Comparison of ENCODE assay signal across 8 cellular contexts in genomic region chr14:103562135-103562384, GRCh38. TPM values are rescaled to one million over a fixed set of nuclear protein-coding genes. Genes with fewer than 3 reads are reported as not detected.
DNase-seq lines count a peak whose midpoint lies in the region; ATAC-seq, FAIRE-seq and TF ChIP-seq lines count a peak whose summit lies in the region.

No MANE protein-coding gene starts in this region.

- H3K27me3 ChIP-seq in AG04450 (ENCODE audit: control insufficient read depth, insufficient read depth, low read length) (no peaks in the 10 kb centered on the region), PC-3 (ENCODE audit: low read length) (no peaks in the 10 kb centered on the region), H1 (replicated peaks in 1 of 4; ENCODE audit: control insufficient read depth in 3 of 4, extremely low read depth in 1 of 4, insufficient read depth in 3 of 4, low read length in 3 of 4) (no peaks in the 10 kb centered on the region), neural progenitor cell (no peaks in the 10 kb centered on the region)

- no peak overlapping the region for H4K5ac ChIP-seq in H1 (ENCODE audit: insufficient read length, low read depth, low read length)

- TF ChIP-seq CTCF in AG04450 (IDR thresholded peaks at IDR 0.05; ENCODE audit: low read depth, low read length) (no peak), PC-3 (conservative IDR thresholded peaks at IDR 0.05; ENCODE audit: low read depth, low read length) (no peak), H1 (IDR thresholded peaks at IDR 0.05; ENCODE audit: control extremely low read depth in 1 of 3, insufficient read depth in 1 of 3, low read depth in 1 of 3, low read length in 3 of 3) (no peak), neural progenitor cell (IDR thresholded peaks at IDR 0.05) (no peak)

- peak overlapping the region; percentile 80; the same call in 1 of the 2 replicates for H2AFZ ChIP-seq in PC-3 (ENCODE audit: low read length)
- no peak overlapping the region for H2AFZ ChIP-seq in H1 (ENCODE audit: low read length)
- peak overlapping the region; percentile 84 for H2AFZ ChIP-seq in neural progenitor cell (replicated peaks)

- H2AK5ac ChIP-seq in H1 (ENCODE audit: low read depth, low read length): no peak overlapping the region; the same call in 1 of the 2 replicates

- H3K4me1 Mint-ChIP-seq in neural progenitor cell: peaks cover 48% of the 10 kb centered on the region

- no peak overlapping the region for H3K18ac ChIP-seq in H1 (ENCODE audit: extremely low read depth, low read length)

- H3K9me3 Mint-ChIP-seq in neural progenitor cell: no peaks in the 10 kb centered on the region

- intact Hi-C loops in PC-3 (cut with micrococcal nuclease): no loop called here

- H3K36me3 ChIP-seq in PC-3 (ENCODE audit: low read depth, low read length) (peaks cover 24% of the 10 kb centered on the region), H1 (ENCODE audit: control insufficient read depth in 2 of 4, insufficient read depth in 4 of 4, low read length in 3 of 4) (peaks cover 0 to 21% (median 12%) of the 10 kb centered on the region in 4 experiments; a peak in 7 of 8 replicates), neural progenitor cell (peaks cover 8% of the 10 kb centered on the region)

- H3K4me3 ChIP-seq in AG04450 (ENCODE audit: low read depth, low read length) (peak overlapping the region; percentile 83), PC-3 (ENCODE audit: low read length) (peak overlapping the region; percentile 89), H1 (ENCODE audit: extremely low read depth in 1 of 4, insufficient read depth in 2 of 4, low read depth in 3 of 4, low read length in 4 of 4) (peak overlapping the region; percentile 82 to 97 (median 91)), neural progenitor cell (peak overlapping the region; percentile 97)

- no peaks in the 10 kb centered on the region for H3K27me3 Mint-ChIP-seq in neural progenitor cell (ENCODE audit: insufficient read depth, low read depth)

- FAIRE-seq in H1 (lab: Jason Lieb, UNC): no peak
- no peak for FAIRE-seq in GM12892 (lab: Jason Lieb, UNC)

- no peak overlapping the region for H2BK120ac ChIP-seq in H1 (replicated peaks; ENCODE audit: low read depth, low read length)

- peaks cover 12% of the 10 kb centered on the region; the same call in 1 of the 2 replicates for H3K23me2 ChIP-seq in H1 (ENCODE audit: low read depth, low read length)

- TF ChIP-seq EP300 in H1 (IDR thresholded peaks at IDR 0.05; ENCODE audit: borderline replicate concordance in 1 of 2, low read depth in 2 of 2, low read length in 2 of 2): no peak

- no peak overlapping the region for H3K4ac ChIP-seq in H1 (replicated peaks; ENCODE audit: insufficient read length, low read depth, low read length)

- H4K91ac ChIP-seq in H1 (replicated peaks; ENCODE audit: insufficient read length, low read length): no peak overlapping the region

- peaks cover 97% of the 10 kb centered on the region for H3K79me2 ChIP-seq in PC-3 (ENCODE audit: low read length)
- peaks cover 12 to 81% of the 10 kb centered on the region in 2 experiments for H3K79me2 ChIP-seq in H1 (ENCODE audit: control insufficient read depth in 1 of 2, insufficient read depth in 2 of 2, low read length in 2 of 2)
- H3K79me2 ChIP-seq in neural progenitor cell (ENCODE audit: low read depth): peaks cover 95% of the 10 kb centered on the region

- H3K4me3 Mint-ChIP-seq in neural progenitor cell: peak overlapping the region; percentile 95

- H3K36me3 Mint-ChIP-seq in neural progenitor cell: peaks cover 13% of the 10 kb centered on the region

- H3K27ac ChIP-seq in AG04450 (ENCODE audit: low read depth, low read length) (peak overlapping the region; percentile 74), PC-3 (ENCODE audit: low read length) (peak overlapping the region; percentile 84), H1 (ENCODE audit: low read depth, low read length) (peak overlapping the region; percentile 94), neural progenitor cell (peak overlapping the region; percentile 99)

- ATAC-seq in GM21381 (IDR thresholded peaks at IDR 0.05; ENCODE audit: unreplicated experiment) (peak; percentile 16), PC-3 (no peak)

- H3K23ac ChIP-seq in H1 (ENCODE audit: insufficient read length): no peak overlapping the region

- no peak for TF ChIP-seq POLR2A in H1 (IDR thresholded peaks at IDR 0.05; ENCODE audit: control extremely low read depth in 1 of 2, low read depth in 2 of 2, low read length in 2 of 2)
- TF ChIP-seq POLR2A in GM12892 (IDR thresholded peaks at IDR 0.05; ENCODE audit: low read depth, low read length): no peak

- peak overlapping the region; percentile 90; the same call in 1 of the 2 replicates for H4K8ac ChIP-seq in H1 (ENCODE audit: extremely low read depth, insufficient read depth, low read length)

- H3K9me3 ChIP-seq in AG04450 (ENCODE audit: control insufficient read depth, insufficient read depth, low read length) (peaks cover 4% of the 10 kb centered on the region; the same call in 1 of the 2 replicates), PC-3 (ENCODE audit: low read length) (no peaks in the 10 kb centered on the region), H1 (ENCODE audit: insufficient read depth in 2 of 2, low read depth in 1 of 2, low read length in 1 of 2) (no peaks in the 10 kb centered on the region), neural progenitor cell (ENCODE audit: low read depth) (no peaks in the 10 kb centered on the region)

- WGBS in H1 (ENCODE audit: extremely low coverage in 1 of 2, insufficient coverage in 1 of 2, insufficient read length in 1 of 2, insufficient replicate concordance in 2 of 2, low coverage in 1 of 2, low lambda C conversion rate in 2 of 2, missing lambda C conversion rate in 1 of 2), 2 experiments: 2% methylated on average over 16 of the region's 24 CpGs; no CpG with 5 or more reads in 1 of the 2 experiments

- peak overlapping the region; percentile 97 for H3K9ac ChIP-seq in PC-3 (ENCODE audit: low read length)
- H3K9ac ChIP-seq in H1 (replicated peaks in 1 of 4; ENCODE audit: extremely low read depth in 1 of 4, low read depth in 3 of 4, low read length in 3 of 4): peak overlapping the region; percentile 81 to 89 (median 86)
- peak overlapping the region; percentile 94 for H3K9ac ChIP-seq in neural progenitor cell

- H3K4me2 ChIP-seq in PC-3 (ENCODE audit: low read length) (peak overlapping the region; percentile 92), H1 (ENCODE audit: insufficient read depth in 1 of 2, low read depth in 2 of 2, low read length in 2 of 2) (peak overlapping the region; percentile 80 to 87), neural progenitor cell (peak overlapping the region; percentile 96)

- POLR2A ChIA-PET in AG04450 (lab: Yijun Ruan, JAX) (interaction anchor here (1.0 to 1.8 kb wide), 4 partner anchors 14 to 40 kb away, joined by 3 to 7 read pairs (median 3); partner anchors contain the start of genes CKB and TRMT61A), PC-3 (lab: Charles Lee; ENCODE audit: unreplicated experiment) (interaction anchor here (0.6 to 1.5 kb wide), 2 partner anchors 11 to 41 kb away, joined by 3 to 4 read pairs; no protein-coding TSS in a partner anchor), H1 (lab: Charles Lee; ENCODE audit: partially characterized antibody) (interaction anchor here (0.6 to 2.7 kb wide), 19 partner anchors 12 to 334 kb away, joined by 3 to 40 read pairs (median 4); partner anchors contain the start of genes CKB, TRMT61A, XRCC3 and ZFYVE21)

- no peaks in the 10 kb centered on the region for H3F3A ChIP-seq in PC-3 (ENCODE audit: low read length, unreplicated experiment)
- peaks cover 37% of the 10 kb centered on the region for H3F3A ChIP-seq in neural progenitor cell (ENCODE audit: low read depth)

- no peak overlapping the region for H3K14ac ChIP-seq in H1 (ENCODE audit: insufficient read length)

- peaks cover 13% of the 10 kb centered on the region; the same call in 1 of the 2 replicates for H3K79me1 ChIP-seq in H1 (ENCODE audit: low read depth, low read length)

- H3K4me1 ChIP-seq in PC-3 (ENCODE audit: insufficient read depth, low read length) (peaks cover 41% of the 10 kb centered on the region), H1 (replicated peaks in 1 of 4; ENCODE audit: control insufficient read depth in 3 of 4, insufficient read depth in 4 of 4, low read length in 3 of 4) (peaks cover 0 to 4% (median under 1%) of the 10 kb centered on the region in 4 experiments; a peak in 2 of 7 replicates), neural progenitor cell (peaks cover 16% of the 10 kb centered on the region)

- H4K20me1 ChIP-seq in PC-3 (ENCODE audit: low read length) (peaks cover 37% of the 10 kb centered on the region), H1 (replicated peaks in 1 of 2; ENCODE audit: control insufficient read depth in 1 of 2, insufficient read depth in 2 of 2, low read length in 2 of 2) (peaks cover 8 to 13% of the 10 kb centered on the region in 2 experiments), neural progenitor cell (ENCODE audit: low read depth) (peaks cover 50% of the 10 kb centered on the region)

- peak overlapping the region; percentile 57 for H3K56ac ChIP-seq in H1 (replicated peaks; ENCODE audit: insufficient read length, low read depth, low read length)

- BruUV-seq in PC-3 (replicated peaks; lab: Mats Ljungman, UMichigan): no TSS peak

- DNase-seq in AG04450 (ENCODE audit: low read depth, low spot score) (no peak), PC-3 (peak; percentile 20), H1 (ENCODE audit: low read depth in 1 of 2, low spot score in 2 of 2) (no peak), neural progenitor cell (ENCODE audit: low spot score) (no peak), KBM-7 (no peak), HuH-7.5 (ENCODE audit: low spot score) (no peak), GM12892 (ENCODE audit: insufficient read length) (no peak)

- H3K9me2 ChIP-seq in PC-3 (replicated peaks; ENCODE audit: low read length): no peaks in the 10 kb centered on the region

- no peak overlapping the region; the same call in 1 of the 2 replicates for H2BK12ac ChIP-seq in H1 (ENCODE audit: low read depth, low read length)

- H2BK15ac ChIP-seq in H1 (ENCODE audit: low read length): no peak overlapping the region

- TF ChIP-seq RAD21 in H1 (IDR thresholded peaks at IDR 0.05 in 1 of 2, conservative IDR thresholded peaks at IDR 0.05 in 1 of 2; ENCODE audit: low read depth in 2 of 2, low read length in 2 of 2): no peak

- in situ Hi-C loops in KBM-7 (cut with MboI; ENCODE audit: low pct_unique_long_range_greater_than_20kb, low sequenced_read_pairs): no loop called here

- H2BK5ac ChIP-seq in H1 (ENCODE audit: low read depth, low read length): peak overlapping the region; percentile 54; the same call in 1 of the 2 replicates

- H3K27ac Mint-ChIP-seq in neural progenitor cell: peak overlapping the region; percentile 95

- CTCF ChIA-PET in AG04450 (lab: Charles Lee) (interaction anchor here (1.6 kb wide), 1 partner anchor 44 kb away, joined by 7 read pairs; no protein-coding TSS in a partner anchor), PC-3 (lab: Charles Lee) (no interaction called here), H1 (lab: Charles Lee; ENCODE audit: partially characterized antibody) (interaction anchor here (1.1 to 2.6 kb wide), 7 partner anchors 9 to 52 kb away, joined by 3 to 14 read pairs (median 6); no protein-coding TSS in a partner anchor)

- no peak overlapping the region for H2BK20ac ChIP-seq in H1 (ENCODE audit: low read length)

RNA-seq across cellular contexts. Expression of gene BAG5, which starts 0.4 kb away (rescaled TPM):
- polyA plus RNA-seq in AG04450 (2011; rRNA removed): 10.5 and 12.5 TPM in 2 replicates
- 12.7 and 15.0 TPM in 2 replicates for polyA minus RNA-seq in AG04450 (2011; rRNA and poly(A)+ RNA removed)
- total RNA-seq in PC-3 (2014; rRNA removed): 28.1 and 33.0 TPM in 2 replicates
- 29.2 and 29.5 TPM in 2 replicates for total RNA-seq in H1 (2021; fragmentation: NEBNext Ultra II Directional; extraction: Animal tissue kit (Norgen Biotek cat#: 25700))
- 5.9 and 7.4 TPM in 2 replicates for polyA plus RNA-seq in H1 (2011; rRNA removed)
- polyA plus RNA-seq in H1 (2011; cell fraction: cytosol; rRNA removed): 8.2 TPM
- 5.3 TPM for polyA plus RNA-seq in H1 (2011; cell fraction: nucleus; rRNA removed)
- 13.5 to 26.1 TPM (median 16.6 TPM) in 4 replicates for polyA plus RNA-seq in H1 (2012, experiment 1 of 2)
- 2.3 TPM for polyA plus RNA-seq in H1 (2012, experiment 2 of 2)
- polyA plus RNA-seq in H1 (2013, experiment 1 of 2): 18.4 TPM
- 17.4 TPM for polyA plus RNA-seq in H1 (2013, experiment 2 of 2)
- 11.8 and 13.3 TPM in 2 replicates for polyA minus RNA-seq in H1 (2011; rRNA and poly(A)+ RNA removed)
- polyA minus RNA-seq in H1 (2011; cell fraction: cytosol; rRNA and poly(A)+ RNA removed): 13.7 TPM
- 12.5 TPM for polyA minus RNA-seq in H1 (2011; cell fraction: nucleus; rRNA and poly(A)+ RNA removed)
- total RNA-seq in neural progenitor cell (ENCODE audit: low replicate concordance): 19.4 and 59.9 TPM in 2 replicates
- polyA plus RNA-seq in GM12892 (2012; ENCODE audit: missing spikeins): 12.4 TPM

RNA-seq across cellular contexts. Expression of gene COA8, which starts 0.7 kb away (rescaled TPM):
- 25.8 and 29.8 TPM in 2 replicates for polyA plus RNA-seq in AG04450 (2011; rRNA removed)
- polyA minus RNA-seq in AG04450 (2011; rRNA and poly(A)+ RNA removed): 5.7 and 6.3 TPM in 2 replicates
- total RNA-seq in PC-3 (2014; rRNA removed): 52.7 and 62.3 TPM in 2 replicates
- total RNA-seq in H1 (2021; fragmentation: NEBNext Ultra II Directional; extraction: Animal tissue kit (Norgen Biotek cat#: 25700)): 35.0 and 35.5 TPM in 2 replicates
- 5.9 and 7.1 TPM in 2 replicates for polyA plus RNA-seq in H1 (2011; rRNA removed)
- 10.9 TPM for polyA plus RNA-seq in H1 (2011; cell fraction: cytosol; rRNA removed)
- polyA plus RNA-seq in H1 (2011; cell fraction: nucleus; rRNA removed): 12.8 TPM
- polyA plus RNA-seq in H1 (2012, experiment 1 of 2): 23.7 to 31.1 TPM (median 30.1 TPM) in 4 replicates
- 27.0 TPM for polyA plus RNA-seq in H1 (2012, experiment 2 of 2)
- polyA plus RNA-seq in H1 (2013, experiment 1 of 2): 31.3 TPM
- polyA plus RNA-seq in H1 (2013, experiment 2 of 2): 27.9 TPM
- polyA minus RNA-seq in H1 (2011; rRNA and poly(A)+ RNA removed): 4.3 and 5.2 TPM in 2 replicates
- polyA minus RNA-seq in H1 (2011; cell fraction: cytosol; rRNA and poly(A)+ RNA removed): 8.7 TPM
- 18.8 TPM for polyA minus RNA-seq in H1 (2011; cell fraction: nucleus; rRNA and poly(A)+ RNA removed)
- total RNA-seq in neural progenitor cell (ENCODE audit: low replicate concordance): 38.6 and 72.3 TPM in 2 replicates
- 30.8 TPM for polyA plus RNA-seq in GM12892 (2012; ENCODE audit: missing spikeins)

RNA-seq across cellular contexts. Expression of gene TRMT61A, which starts 33.1 kb away (rescaled TPM):
- polyA plus RNA-seq in AG04450 (2011; rRNA removed) (4.4 and 6.1 TPM in 2 replicates), H1 (2011; rRNA removed) (19.0 and 29.7 TPM in 2 replicates)
- 2.7 and 3.7 TPM in 2 replicates for polyA minus RNA-seq in AG04450 (2011; rRNA and poly(A)+ RNA removed)
- total RNA-seq in PC-3 (2014; rRNA removed) (51.2 and 72.9 TPM in 2 replicates), neural progenitor cell (ENCODE audit: low replicate concordance) (1.2 and 5.6 TPM in 2 replicates)
- total RNA-seq in H1 (2021; fragmentation: NEBNext Ultra II Directional; extraction: Animal tissue kit (Norgen Biotek cat#: 25700)): 15.1 and 15.8 TPM in 2 replicates
- polyA plus RNA-seq in H1 (2011; cell fraction: cytosol; rRNA removed): 23.3 TPM
- polyA plus RNA-seq in H1 (2011; cell fraction: nucleus; rRNA removed): 44.0 TPM
- 9.2 to 14.2 TPM (median 13.8 TPM) in 4 replicates for polyA plus RNA-seq in H1 (2012, experiment 1 of 2)
- polyA plus RNA-seq in H1 (2012, experiment 2 of 2): 11.3 TPM
- polyA plus RNA-seq in H1 (2013, experiment 1 of 2): 6.8 TPM
- polyA plus RNA-seq in H1 (2013, experiment 2 of 2): 6.6 TPM
- polyA minus RNA-seq in H1 (2011; rRNA and poly(A)+ RNA removed): 6.4 and 6.9 TPM in 2 replicates
- 11.2 TPM for polyA minus RNA-seq in H1 (2011; cell fraction: cytosol; rRNA and poly(A)+ RNA removed)
- polyA minus RNA-seq in H1 (2011; cell fraction: nucleus; rRNA and poly(A)+ RNA removed): 26.1 TPM
- 2.5 TPM for polyA plus RNA-seq in GM12892 (2012; ENCODE audit: missing spikeins)

RNA-seq across cellular contexts. Expression of gene CKB, which starts 39.4 kb away (rescaled TPM):
- 11.7 and 12.9 TPM in 2 replicates for polyA plus RNA-seq in AG04450 (2011; rRNA removed)
- 7.0 and 8.3 TPM in 2 replicates for polyA minus RNA-seq in AG04450 (2011; rRNA and poly(A)+ RNA removed)
- 299 and 324 TPM in 2 replicates for total RNA-seq in PC-3 (2014; rRNA removed)
- 538 and 572 TPM in 2 replicates for total RNA-seq in H1 (2021; fragmentation: NEBNext Ultra II Directional; extraction: Animal tissue kit (Norgen Biotek cat#: 25700))
- 950 and 1,969 TPM in 2 replicates for polyA plus RNA-seq in H1 (2011; rRNA removed)
- 828 TPM for polyA plus RNA-seq in H1 (2011; cell fraction: cytosol; rRNA removed)
- polyA plus RNA-seq in H1 (2011; cell fraction: nucleus; rRNA removed): 1,943 TPM
- polyA plus RNA-seq in H1 (2012, experiment 1 of 2): 757 to 990 TPM (median 908 TPM) in 4 replicates
- polyA plus RNA-seq in H1 (2012, experiment 2 of 2): 939 TPM
- polyA plus RNA-seq in H1 (2013, experiment 1 of 2): 514 TPM
- 503 TPM for polyA plus RNA-seq in H1 (2013, experiment 2 of 2)
- polyA minus RNA-seq in H1 (2011; rRNA and poly(A)+ RNA removed): 153 and 156 TPM in 2 replicates
- 356 TPM for polyA minus RNA-seq in H1 (2011; cell fraction: cytosol; rRNA and poly(A)+ RNA removed)
- polyA minus RNA-seq in H1 (2011; cell fraction: nucleus; rRNA and poly(A)+ RNA removed): 378 TPM
- total RNA-seq in neural progenitor cell (ENCODE audit: low replicate concordance): 54.2 and 173 TPM in 2 replicates
- 15.3 TPM for polyA plus RNA-seq in GM12892 (2012; ENCODE audit: missing spikeins)
